Comparison of ENCODE assay signal across 23 cellular contexts in genomic region chr2:236250286-236250685, GRCh38. TPM values are rescaled to one million over a fixed set of nuclear protein-coding genes. Genes with fewer than 3 reads are reported as not detected.
"Had no signal": no experiment of that assay in that cellular context is flagged by ENCODE, and none has a peak within 500 bp of the region (broad histone marks: within the 10 kb centered on the region; RNA-seq: fewer than 3 reads in every experiment).

No MANE protein-coding gene starts in this region.

- FAIRE-seq: astrocyte, TTC549 had no signal

- DNase-seq: activated B cell treated with CpG ODN at 0.5 μM for 24 hours; activated CD4-positive, alpha-beta T cell treated with anti-CD3 and anti-CD28 coated beads for 1 hour; activated CD4-positive, alpha-beta T cell treated with anti-CD3 and anti-CD28 coated beads, Interleukin-2, amount 10 ng/mL, durations not matched to agents 24 days and 14 days; activated CD4-positive, alpha-beta T cell treated with anti-CD3 and anti-CD28 coated beads, Interleukin-2, amount 50 U/mL, for 48 hours; activated CD8-positive, alpha-beta memory T cell treated with anti-CD3 and anti-CD28 coated beads, Interleukin-2, amount 10 ng/mL, durations not matched to agents 7 days and 5 days; activated effector memory CD4-positive, alpha-beta T cell treated with anti-CD3 and anti-CD28 coated beads, Interleukin-2, amount 50 U/mL, for 16 hours; activated naive CD4-positive, alpha-beta T cell treated with anti-CD3 and anti-CD28 coated beads for 36 hours; activated T-cell treated with anti-CD3 and anti-CD28 coated beads, Interleukin-2, amount 50 U/mL, for 4 hours; amygdala; MM.1S; NCI-H1105; NCI-H1436; NCI-H1694 treated with DMSO at 0.1 percent for 48 hours; NCI-H2029 treated with DMSO at 0.1 percent for 48 hours; NCI-H69; NK-92 treated with Interleukin-12 subunit alpha and Interleukin-12 subunit beta, amount 100 ng/mL, for 24 hours; SIG-M5; T-cell; T-helper 2 cell; T1000 had no signal

- H3K4me3 ChIP-seq: SK-N-MC had no signal

- H3K27ac ChIP-seq: SK-N-MC had no signal

- ATAC-seq: activated CD8-positive, alpha-beta memory T cell treated with anti-CD3 and anti-CD28 coated beads, Interleukin-2, amount 10 ng/mL, durations not matched to agents 7 days and 5 days; activated T-cell treated with anti-CD3 and anti-CD28 coated beads, Interleukin-2, amount 50 U/mL, for 4 hours; T-cell had no signal

RNA-seq across cellular contexts. Expression of gene ASB18, which starts 13.9 kb away (rescaled TPM):
- total RNA-seq: activated B cell treated with CpG ODN at 0.5 μM for 24 hours; activated CD4-positive, alpha-beta T cell treated with anti-CD3 and anti-CD28 coated beads, Interleukin-2, amount 10 ng/mL, durations not matched to agents 24 days and 14 days; activated CD8-positive, alpha-beta memory T cell treated with anti-CD3 and anti-CD28 coated beads, Interleukin-2, amount 10 ng/mL, durations not matched to agents 7 days and 5 days; activated naive CD4-positive, alpha-beta T cell treated with anti-CD3 and anti-CD28 coated beads for 36 hours; activated T-cell treated with anti-CD3 and anti-CD28 coated beads, Interleukin-2, amount 50 U/mL, for 4 hours; astrocyte; T-cell had no signal
